In genomic region chrX:149867488-149867887, GRCh38 we compare ENCODE assay signal across 10 cellular contexts. TPM values are rescaled to one million over a fixed set of nuclear protein-coding genes. Genes with fewer than 3 reads are reported as not detected.
"Had no signal": no experiment of that assay in that cellular context is flagged by ENCODE, and none has a peak within 500 bp of the region (broad histone marks: within the 10 kb centered on the region; RNA-seq: fewer than 3 reads in every experiment).

No MANE protein-coding gene starts in this region.

- H3K9me3 Mint-ChIP-seq: GM23338 had no signal

- H3K4me2 ChIP-seq: GM23338, KMS-11 had no signal

- H3K9ac ChIP-seq: KMS-11 had no signal

- H3K4me3 Mint-ChIP-seq: GM23338, H9 had no signal

- ATAC-seq: GM23338 had no signal

- H3K4me3 ChIP-seq: GM23338 had no signal

- DNase-seq: H9, HCEC 1CT, Karpas-422, KBM-7 had no signal

- FAIRE-seq: H1, H54, HTR-8/SVneo had no signal

- H2AFZ ChIP-seq: GM23338 had no signal

- H3K27ac ChIP-seq: KMS-11 had no signal

- H3K27ac Mint-ChIP-seq: GM23338, H9 had no signal

RNA-seq across cellular contexts. Expression of gene MAGEA8, which starts 13.5 kb away (rescaled TPM):
- total RNA-seq: GM23338, H1, H9, HT-29 had no signal
- polyA plus RNA-seq: GM23338, H1 had no signal
